In the genomic region with DNA sequence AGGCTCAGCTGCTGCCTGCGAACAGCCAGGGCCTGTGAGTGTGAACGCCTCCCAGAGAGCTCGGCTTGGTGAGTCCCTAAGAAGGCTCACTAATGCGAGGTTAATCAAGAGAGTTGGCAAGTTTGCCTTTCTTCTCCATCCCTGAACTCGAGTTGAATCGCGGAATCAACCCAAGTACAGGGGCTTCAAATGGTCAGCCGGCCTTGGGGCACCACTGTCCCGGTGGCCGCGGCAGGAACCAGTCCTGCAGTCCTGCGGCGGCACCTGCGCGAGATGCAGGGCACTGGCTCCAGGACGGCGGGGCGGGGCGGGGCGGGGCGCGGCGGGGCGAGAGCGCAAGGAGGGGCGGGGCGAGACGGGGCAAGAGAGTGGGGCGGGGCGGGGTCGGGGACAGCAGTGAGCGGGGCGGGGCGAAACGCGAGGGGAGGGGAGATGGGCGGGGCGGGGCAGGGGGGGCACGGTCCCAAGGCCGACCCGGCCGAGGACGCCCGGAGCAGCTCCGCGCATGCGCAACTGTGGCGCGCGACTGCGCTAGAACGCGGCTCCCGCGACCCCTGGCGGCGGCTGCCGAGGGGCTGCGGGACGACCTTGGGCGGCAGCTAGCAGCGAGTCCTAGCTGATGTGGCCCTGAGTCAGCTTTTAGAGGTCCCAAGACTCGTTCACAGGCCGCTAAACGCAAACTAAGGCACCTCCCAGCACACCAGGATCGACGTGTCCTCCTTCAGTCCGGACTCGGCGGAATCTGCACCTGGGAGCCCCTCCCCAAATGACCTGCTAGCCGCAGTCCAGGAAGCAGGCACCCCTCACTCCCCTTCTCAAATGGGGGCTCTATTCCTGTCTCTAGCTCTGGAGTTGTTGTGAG, we compare ENCODE assay signal across 8 cellular contexts. TPM values are rescaled to one million over a fixed set of nuclear protein-coding genes. Genes with fewer than 3 reads are reported as not detected.
DNase-seq lines count a peak whose midpoint lies in the region; ATAC-seq and TF ChIP-seq lines count a peak whose summit lies in the region.

No MANE protein-coding gene starts in this region.

- no peaks in the 10 kb centered on the region for H3K36me3 ChIP-seq in DOHH2 (ENCODE audit: control insufficient read depth, low read length)
- no peaks in the 10 kb centered on the region for H3K36me3 ChIP-seq in KMS-11 (ENCODE audit: insufficient read depth)
- H3K36me3 ChIP-seq in Panc1 (ENCODE audit: control insufficient read depth, insufficient read depth, low read length): no peaks in the 10 kb centered on the region

- POLR2A ChIA-PET in Panc1 (lab: Charles Lee): interaction anchor here (0.6 to 0.8 kb wide), 4 partner anchors 339 to 1659 kb away, joined by 3 to 8 read pairs (median 4); no protein-coding TSS in a partner anchor

- no peaks in the 10 kb centered on the region for H3F3A ChIP-seq in DOHH2 (ENCODE audit: control insufficient read depth, insufficient read depth)

- intact Hi-C loops in Panc1 (cut with micrococcal nuclease; ENCODE audit: unreplicated experiment): loop anchor here (10.0 kb wide), 1 partner anchor 363 kb away; the partner anchor contains the start of gene CALM1

- peaks cover 13% of the 10 kb centered on the region for H3K4me1 Mint-ChIP-seq in nephron

- H3K36me3 Mint-ChIP-seq in nephron (ENCODE audit: low read depth): peaks cover 15% of the 10 kb centered on the region

- peak overlapping the region; percentile 47; the same call in 1 of the 2 replicates for H3K9ac ChIP-seq in KMS-11

- H2AFZ ChIP-seq in KMS-11 (ENCODE audit: low read depth): peak overlapping the region; percentile 83

- H3K4me1 ChIP-seq in DOHH2 (ENCODE audit: control insufficient read depth, low read length) (peaks cover 23% of the 10 kb centered on the region), KMS-11 (ENCODE audit: low read depth, poor library complexity, severe bottlenecking) (peaks cover 8% of the 10 kb centered on the region), Panc1 (ENCODE audit: control insufficient read depth, insufficient read depth, low read length) (peaks cover 7% of the 10 kb centered on the region)

- peak; percentile 75 for ATAC-seq in GM21737 (IDR thresholded peaks at IDR 0.05; ENCODE audit: unreplicated experiment)
- ATAC-seq in Panc1: peak; percentile 96
- peak; percentile 97 for ATAC-seq in stimulated activated naive CD8-positive, alpha-beta T cell treated with anti-CD3 and anti-CD28 coated beads, Interleukin-15, Interleukin-2, amounts not matched to agents 100 U/mL and 50 U/mL, for 24 hours

- peaks cover 13% of the 10 kb centered on the region for H3K9me3 Mint-ChIP-seq in nephron

- H3K27ac ChIP-seq in DOHH2 (ENCODE audit: low read depth, low read length) (peak overlapping the region; percentile 56), KMS-11 (0 out of 2 replicates have a peak overlapping the region, but pooled peaks have one; percentile 30), Panc1 (ENCODE audit: low read length) (peak overlapping the region; percentile 87)

- no peaks in the 10 kb centered on the region for H4K20me1 ChIP-seq in DOHH2 (ENCODE audit: control insufficient read depth, insufficient read depth, low read depth, low read length)
- H4K20me1 ChIP-seq in KMS-11 (ENCODE audit: insufficient read depth): no peaks in the 10 kb centered on the region

- peak overlapping the region; percentile 31 to 80 (median 79) for H3K27ac Mint-ChIP-seq in nephron

- TF ChIP-seq CTCF in DOHH2 (IDR thresholded peaks at IDR 0.05; ENCODE audit: low read depth, low read length, poor library complexity, severe bottlenecking) (peak; percentile 82), KMS-11 (conservative IDR thresholded peaks at IDR 0.05; ENCODE audit: low read depth, low read length) (peak; percentile 53), Panc1 (IDR thresholded peaks at IDR 0.05) (peak; percentile 85), nephron (IDR thresholded peaks at IDR 0.05; ENCODE audit: unreplicated experiment in 3 of 3) (peak; percentile 86 to 95 (median 90))

- H3K4me3 ChIP-seq in DOHH2 (ENCODE audit: low read length) (peak overlapping the region; percentile 80), KMS-11 (IDR thresholded peaks at IDR 0.05; ENCODE audit: insufficient read depth, low read depth, low read length) (no peak overlapping the region), Panc1 (ENCODE audit: low read depth in 2 of 2, low read length in 2 of 2) (peak overlapping the region; percentile 47 to 78)

- in situ Hi-C loops in Panc1 (cut with HindIII; ENCODE audit: low pct_unique_long_range_greater_than_20kb, low sequenced_read_pairs): no loop called here

- H3K79me2 ChIP-seq in DOHH2 (ENCODE audit: control insufficient read depth, low read length): no peaks in the 10 kb centered on the region
- H3K79me2 ChIP-seq in KMS-11 (ENCODE audit: insufficient read depth, low read depth): no peaks in the 10 kb centered on the region

- CTCF ChIA-PET in Panc1 (lab: Charles Lee): interaction anchor here (0.5 to 1.7 kb wide), 5 partner anchors 50 to 471 kb away, joined by 3 to 5 read pairs (median 3); no protein-coding TSS in a partner anchor

- BruUV-seq in Panc1 (replicated peaks; lab: Mats Ljungman, UMichigan): no TSS peak

- no peaks in the 10 kb centered on the region for H3K9me2 ChIP-seq in DOHH2 (replicated peaks; ENCODE audit: control insufficient read depth, low read length)

- H3K4me2 ChIP-seq in DOHH2 (ENCODE audit: low read length) (peak overlapping the region; percentile 98), KMS-11 (peak overlapping the region; percentile 63)

- H3K27me3 Mint-ChIP-seq in nephron (ENCODE audit: low read depth): peaks cover 8% of the 10 kb centered on the region

- H3K27me3 ChIP-seq in DOHH2 (ENCODE audit: control insufficient read depth, low read length) (peaks cover 26% of the 10 kb centered on the region), KMS-11 (ENCODE audit: insufficient read depth, low read depth) (no peaks in the 10 kb centered on the region), Panc1 (ENCODE audit: control insufficient read depth, insufficient read depth, low read length) (no peaks in the 10 kb centered on the region)

- H3K9me3 ChIP-seq in DOHH2 (ENCODE audit: control insufficient read depth, insufficient read depth, low read length): peaks cover 7% of the 10 kb centered on the region
- H3K9me3 ChIP-seq in Panc1 (ENCODE audit: control insufficient read depth, insufficient read depth, low read depth, low read length): peaks cover 4% of the 10 kb centered on the region; the same call in 1 of the 2 replicates

- DNase-seq in Panc1 (ENCODE audit: low read depth, low spot score) (peak; percentile 71), fibroblast of peridontal ligament (ENCODE audit: extremely low read depth) (peak; percentile 86)
- peak; percentile 87 to 96 for DNase-seq in activated T-helper 1 cell treated with anti-CD3 and anti-CD28 coated beads, Interleukin-2, amount 50 U/mL, for 16 hours (ENCODE audit: low read depth in 1 of 2, low spot score in 1 of 2)
- DNase-seq in stimulated activated naive CD8-positive, alpha-beta T cell treated with anti-CD3 and anti-CD28 coated beads, Interleukin-15, Interleukin-2, amounts not matched to agents 100 U/mL and 50 U/mL, for 24 hours: peak; percentile 96

- peak overlapping the region; percentile 75 to 83 (median 81) for H3K4me3 Mint-ChIP-seq in nephron

RNA-seq across cellular contexts. Expression of gene TTC7B, which starts 58.0 kb away (rescaled TPM):
- total RNA-seq in Panc1 (2021; ENCODE audit: unreplicated experiment): 40.9 TPM
- polyA plus RNA-seq in Panc1 (2012; ENCODE audit: insufficient read length): 59.4 TPM

Comparison
In these comparisons a context has a peak if more than half of its experiments do, and no peak if none do; other contexts are left out.
1. H3K27ac ChIP-seq: peak in every context shown above with its lines; median percentile 87 in Panc1; 56 in DOHH2; 30 in KMS-11.